ENCODE assay signal across 2 cellular contexts in the genomic region with DNA sequence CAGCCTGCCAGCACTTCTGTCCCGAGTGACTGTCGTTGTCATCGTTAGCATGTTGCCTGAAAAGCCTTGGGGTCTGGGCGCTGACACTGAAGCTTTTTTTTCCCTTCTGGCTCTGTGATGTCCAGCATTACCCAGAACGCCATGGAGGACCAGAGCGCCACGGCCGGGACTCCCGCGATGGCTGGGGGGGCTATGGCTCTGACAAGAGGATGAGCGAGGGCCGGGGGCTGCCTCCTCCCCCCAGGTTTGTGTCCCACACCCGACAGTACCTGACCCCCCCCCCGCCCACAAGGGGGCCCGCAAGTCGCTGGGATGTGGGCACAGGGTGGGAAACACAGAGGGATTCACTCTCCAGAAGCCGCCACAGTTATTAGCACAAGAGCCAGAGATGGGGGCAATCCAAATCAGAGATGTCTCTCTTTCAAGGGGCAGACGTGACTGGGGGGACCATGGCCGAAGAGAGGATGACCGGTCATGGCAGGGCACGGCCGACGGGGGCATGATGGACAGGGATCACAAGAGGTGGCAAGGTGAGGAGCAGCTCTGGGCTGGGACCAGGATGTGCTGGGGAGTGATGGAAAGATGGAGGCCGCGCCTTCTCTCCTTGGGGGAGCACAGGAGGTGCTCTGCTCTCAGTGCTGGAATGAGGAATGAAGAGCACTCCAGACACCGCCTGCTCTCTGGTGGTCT.
TF ChIP-seq lines count a peak whose summit lies in the region.

No MANE protein-coding gene starts in this region.

TF ChIP-seq in WTC11, 78 proteins besides CTCF, POLR2A, EP300 and RAD21:
- TF ChIP-seq, protein P1, sequence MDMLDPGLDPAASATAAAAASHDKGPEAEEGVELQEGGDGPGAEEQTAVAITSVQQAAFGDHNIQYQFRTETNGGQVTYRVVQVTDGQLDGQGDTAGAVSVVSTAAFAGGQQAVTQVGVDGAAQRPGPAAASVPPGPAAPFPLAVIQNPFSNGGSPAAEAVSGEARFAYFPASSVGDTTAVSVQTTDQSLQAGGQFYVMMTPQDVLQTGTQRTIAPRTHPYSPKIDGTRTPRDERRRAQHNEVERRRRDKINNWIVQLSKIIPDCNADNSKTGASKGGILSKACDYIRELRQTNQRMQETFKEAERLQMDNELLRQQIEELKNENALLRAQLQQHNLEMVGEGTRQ (CRISPR knock-in tag; IDR thresholded peaks at IDR 0.05) = no peak
- TF ChIP-seq, protein P2, sequence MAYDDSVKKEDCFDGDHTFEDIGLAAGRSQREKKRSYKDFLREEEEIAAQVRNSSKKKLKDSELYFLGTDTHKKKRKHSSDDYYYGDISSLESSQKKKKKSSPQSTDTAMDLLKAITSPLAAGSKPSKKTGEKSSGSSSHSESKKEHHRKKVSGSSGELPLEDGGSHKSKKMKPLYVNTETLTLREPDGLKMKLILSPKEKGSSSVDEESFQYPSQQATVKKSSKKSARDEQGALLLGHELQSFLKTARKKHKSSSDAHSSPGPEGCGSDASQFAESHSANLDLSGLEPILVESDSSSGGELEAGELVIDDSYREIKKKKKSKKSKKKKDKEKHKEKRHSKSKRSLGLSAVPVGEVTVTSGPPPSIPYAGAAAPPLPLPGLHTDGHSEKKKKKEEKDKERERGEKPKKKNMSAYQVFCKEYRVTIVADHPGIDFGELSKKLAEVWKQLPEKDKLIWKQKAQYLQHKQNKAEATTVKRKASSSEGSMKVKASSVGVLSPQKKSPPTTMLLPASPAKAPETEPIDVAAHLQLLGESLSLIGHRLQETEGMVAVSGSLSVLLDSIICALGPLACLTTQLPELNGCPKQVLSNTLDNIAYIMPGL (CRISPR knock-in tag; IDR thresholded peaks at IDR 0.05) = no peak
- no peak for TF ChIP-seq SP1 (CRISPR knock-in tag; conservative IDR thresholded peaks at IDR 0.05)
- TF ChIP-seq ZNF138 (CRISPR knock-in tag; conservative IDR thresholded peaks at IDR 0.05) = no peak
- TF ChIP-seq, protein P3, sequence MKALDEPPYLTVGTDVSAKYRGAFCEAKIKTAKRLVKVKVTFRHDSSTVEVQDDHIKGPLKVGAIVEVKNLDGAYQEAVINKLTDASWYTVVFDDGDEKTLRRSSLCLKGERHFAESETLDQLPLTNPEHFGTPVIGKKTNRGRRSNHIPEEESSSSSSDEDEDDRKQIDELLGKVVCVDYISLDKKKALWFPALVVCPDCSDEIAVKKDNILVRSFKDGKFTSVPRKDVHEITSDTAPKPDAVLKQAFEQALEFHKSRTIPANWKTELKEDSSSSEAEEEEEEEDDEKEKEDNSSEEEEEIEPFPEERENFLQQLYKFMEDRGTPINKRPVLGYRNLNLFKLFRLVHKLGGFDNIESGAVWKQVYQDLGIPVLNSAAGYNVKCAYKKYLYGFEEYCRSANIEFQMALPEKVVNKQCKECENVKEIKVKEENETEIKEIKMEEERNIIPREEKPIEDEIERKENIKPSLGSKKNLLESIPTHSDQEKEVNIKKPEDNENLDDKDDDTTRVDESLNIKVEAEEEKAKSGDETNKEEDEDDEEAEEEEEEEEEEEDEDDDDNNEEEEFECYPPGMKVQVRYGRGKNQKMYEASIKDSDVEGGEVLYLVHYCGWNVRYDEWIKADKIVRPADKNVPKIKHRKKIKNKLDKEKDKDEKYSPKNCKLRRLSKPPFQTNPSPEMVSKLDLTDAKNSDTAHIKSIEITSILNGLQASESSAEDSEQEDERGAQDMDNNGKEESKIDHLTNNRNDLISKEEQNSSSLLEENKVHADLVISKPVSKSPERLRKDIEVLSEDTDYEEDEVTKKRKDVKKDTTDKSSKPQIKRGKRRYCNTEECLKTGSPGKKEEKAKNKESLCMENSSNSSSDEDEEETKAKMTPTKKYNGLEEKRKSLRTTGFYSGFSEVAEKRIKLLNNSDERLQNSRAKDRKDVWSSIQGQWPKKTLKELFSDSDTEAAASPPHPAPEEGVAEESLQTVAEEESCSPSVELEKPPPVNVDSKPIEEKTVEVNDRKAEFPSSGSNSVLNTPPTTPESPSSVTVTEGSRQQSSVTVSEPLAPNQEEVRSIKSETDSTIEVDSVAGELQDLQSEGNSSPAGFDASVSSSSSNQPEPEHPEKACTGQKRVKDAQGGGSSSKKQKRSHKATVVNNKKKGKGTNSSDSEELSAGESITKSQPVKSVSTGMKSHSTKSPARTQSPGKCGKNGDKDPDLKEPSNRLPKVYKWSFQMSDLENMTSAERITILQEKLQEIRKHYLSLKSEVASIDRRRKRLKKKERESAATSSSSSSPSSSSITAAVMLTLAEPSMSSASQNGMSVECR (CRISPR knock-in tag; IDR thresholded peaks at IDR 0.05; ENCODE audit: borderline replicate concordance) = no peak
- TF ChIP-seq, protein P4, sequence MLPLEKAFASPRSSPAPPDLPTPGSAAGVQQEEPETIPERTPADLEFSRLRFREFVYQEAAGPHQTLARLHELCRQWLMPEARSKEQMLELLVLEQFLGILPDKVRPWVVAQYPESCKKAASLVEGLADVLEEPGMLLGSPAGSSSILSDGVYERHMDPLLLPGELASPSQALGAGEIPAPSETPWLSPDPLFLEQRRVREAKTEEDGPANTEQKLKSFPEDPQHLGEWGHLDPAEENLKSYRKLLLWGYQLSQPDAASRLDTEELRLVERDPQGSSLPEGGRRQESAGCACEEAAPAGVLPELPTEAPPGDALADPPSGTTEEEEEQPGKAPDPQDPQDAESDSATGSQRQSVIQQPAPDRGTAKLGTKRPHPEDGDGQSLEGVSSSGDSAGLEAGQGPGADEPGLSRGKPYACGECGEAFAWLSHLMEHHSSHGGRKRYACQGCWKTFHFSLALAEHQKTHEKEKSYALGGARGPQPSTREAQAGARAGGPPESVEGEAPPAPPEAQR (CRISPR knock-in tag; IDR thresholded peaks at IDR 0.05) = no peak
- TF ChIP-seq NR2C2 (CRISPR knock-in tag; IDR thresholded peaks at IDR 0.05) = no peak
- TF ChIP-seq, protein P5, sequence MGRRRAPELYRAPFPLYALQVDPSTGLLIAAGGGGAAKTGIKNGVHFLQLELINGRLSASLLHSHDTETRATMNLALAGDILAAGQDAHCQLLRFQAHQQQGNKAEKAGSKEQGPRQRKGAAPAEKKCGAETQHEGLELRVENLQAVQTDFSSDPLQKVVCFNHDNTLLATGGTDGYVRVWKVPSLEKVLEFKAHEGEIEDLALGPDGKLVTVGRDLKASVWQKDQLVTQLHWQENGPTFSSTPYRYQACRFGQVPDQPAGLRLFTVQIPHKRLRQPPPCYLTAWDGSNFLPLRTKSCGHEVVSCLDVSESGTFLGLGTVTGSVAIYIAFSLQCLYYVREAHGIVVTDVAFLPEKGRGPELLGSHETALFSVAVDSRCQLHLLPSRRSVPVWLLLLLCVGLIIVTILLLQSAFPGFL (CRISPR knock-in tag; IDR thresholded peaks at IDR 0.05; ENCODE audit: borderline replicate concordance) = no peak

TF ChIP-seq in liver, 16 proteins besides CTCF, POLR2A, EP300 and RAD21 (continued from another document):
- TF ChIP-seq, protein P6, sequence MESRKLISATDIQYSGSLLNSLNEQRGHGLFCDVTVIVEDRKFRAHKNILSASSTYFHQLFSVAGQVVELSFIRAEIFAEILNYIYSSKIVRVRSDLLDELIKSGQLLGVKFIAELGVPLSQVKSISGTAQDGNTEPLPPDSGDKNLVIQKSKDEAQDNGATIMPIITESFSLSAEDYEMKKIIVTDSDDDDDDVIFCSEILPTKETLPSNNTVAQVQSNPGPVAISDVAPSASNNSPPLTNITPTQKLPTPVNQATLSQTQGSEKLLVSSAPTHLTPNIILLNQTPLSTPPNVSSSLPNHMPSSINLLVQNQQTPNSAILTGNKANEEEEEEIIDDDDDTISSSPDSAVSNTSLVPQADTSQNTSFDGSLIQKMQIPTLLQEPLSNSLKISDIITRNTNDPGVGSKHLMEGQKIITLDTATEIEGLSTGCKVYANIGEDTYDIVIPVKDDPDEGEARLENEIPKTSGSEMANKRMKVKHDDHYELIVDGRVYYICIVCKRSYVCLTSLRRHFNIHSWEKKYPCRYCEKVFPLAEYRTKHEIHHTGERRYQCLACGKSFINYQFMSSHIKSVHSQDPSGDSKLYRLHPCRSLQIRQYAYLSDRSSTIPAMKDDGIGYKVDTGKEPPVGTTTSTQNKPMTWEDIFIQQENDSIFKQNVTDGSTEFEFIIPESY (IDR thresholded peaks at IDR 0.05) = no peak
- TF ChIP-seq FOXA1 (IDR thresholded peaks at IDR 0.05) (no peak), YY1 (IDR thresholded peaks at IDR 0.05) (no peak), RXRA (IDR thresholded peaks at IDR 0.05) (no peak)
- TF ChIP-seq, protein P7, sequence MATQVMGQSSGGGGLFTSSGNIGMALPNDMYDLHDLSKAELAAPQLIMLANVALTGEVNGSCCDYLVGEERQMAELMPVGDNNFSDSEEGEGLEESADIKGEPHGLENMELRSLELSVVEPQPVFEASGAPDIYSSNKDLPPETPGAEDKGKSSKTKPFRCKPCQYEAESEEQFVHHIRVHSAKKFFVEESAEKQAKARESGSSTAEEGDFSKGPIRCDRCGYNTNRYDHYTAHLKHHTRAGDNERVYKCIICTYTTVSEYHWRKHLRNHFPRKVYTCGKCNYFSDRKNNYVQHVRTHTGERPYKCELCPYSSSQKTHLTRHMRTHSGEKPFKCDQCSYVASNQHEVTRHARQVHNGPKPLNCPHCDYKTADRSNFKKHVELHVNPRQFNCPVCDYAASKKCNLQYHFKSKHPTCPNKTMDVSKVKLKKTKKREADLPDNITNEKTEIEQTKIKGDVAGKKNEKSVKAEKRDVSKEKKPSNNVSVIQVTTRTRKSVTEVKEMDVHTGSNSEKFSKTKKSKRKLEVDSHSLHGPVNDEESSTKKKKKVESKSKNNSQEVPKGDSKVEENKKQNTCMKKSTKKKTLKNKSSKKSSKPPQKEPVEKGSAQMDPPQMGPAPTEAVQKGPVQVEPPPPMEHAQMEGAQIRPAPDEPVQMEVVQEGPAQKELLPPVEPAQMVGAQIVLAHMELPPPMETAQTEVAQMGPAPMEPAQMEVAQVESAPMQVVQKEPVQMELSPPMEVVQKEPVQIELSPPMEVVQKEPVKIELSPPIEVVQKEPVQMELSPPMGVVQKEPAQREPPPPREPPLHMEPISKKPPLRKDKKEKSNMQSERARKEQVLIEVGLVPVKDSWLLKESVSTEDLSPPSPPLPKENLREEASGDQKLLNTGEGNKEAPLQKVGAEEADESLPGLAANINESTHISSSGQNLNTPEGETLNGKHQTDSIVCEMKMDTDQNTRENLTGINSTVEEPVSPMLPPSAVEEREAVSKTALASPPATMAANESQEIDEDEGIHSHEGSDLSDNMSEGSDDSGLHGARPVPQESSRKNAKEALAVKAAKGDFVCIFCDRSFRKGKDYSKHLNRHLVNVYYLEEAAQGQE (IDR thresholded peaks at IDR 0.05) = no peak
